ENCODE assay signal across 13 cellular contexts in the genomic region with DNA sequence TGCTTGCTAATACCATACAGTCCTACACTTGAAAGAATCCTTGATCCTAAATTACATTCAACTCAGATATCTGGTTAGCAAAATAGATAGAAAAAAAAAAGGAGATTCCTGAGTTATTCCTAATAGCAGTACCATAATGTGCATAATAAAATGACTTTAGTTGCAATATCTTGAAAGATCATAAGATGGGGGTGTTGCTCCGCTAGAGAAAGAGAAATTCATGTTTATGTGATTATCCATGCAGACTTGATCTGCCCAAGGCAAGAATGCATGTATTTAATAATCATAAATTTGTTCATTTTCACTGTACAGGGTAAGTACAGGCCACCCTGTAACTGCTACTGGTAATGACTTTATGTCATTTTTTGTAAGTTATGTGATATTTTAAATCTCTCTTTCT.
A peak's percentile ranks its signal among the peaks of the same experiment; 100 is the strongest.
DNase-seq lines count a peak whose midpoint lies in the region; ATAC-seq, FAIRE-seq and TF ChIP-seq lines count a peak whose summit lies in the region.
"Had no signal": no experiment of that assay in that cellular context is flagged by ENCODE, and none has a peak within 500 bp of the region (broad histone marks: within the 10 kb centered on the region; RNA-seq: fewer than 3 reads in every experiment).

No MANE protein-coding gene starts in this region.

- 64 to 86% methylated on average over 1 of the region's 1 CpG for WGBS in transverse colon (ENCODE audit: low coverage in 1 of 2), 2 donors

- H3K36me3 ChIP-seq in HCT116 (ENCODE audit: control insufficient read depth in 1 of 2, insufficient read depth in 2 of 2, low read length in 2 of 2) (no peaks in the 10 kb centered on the region; a peak in 1 of 4 replicates), transverse colon (peaks cover 0 to 61% (median 23%) of the 10 kb centered on the region in 4 donors), Caco-2 (ENCODE audit: control insufficient read depth, insufficient read depth, low read length) (no peaks in the 10 kb centered on the region)
- H3K36me3 ChIP-seq: ovary had no signal

- no peak overlapping the region for H3K4me3 ChIP-seq in HCT116 (replicated peaks in 1 of 2; ENCODE audit: low read depth in 1 of 2, low read length in 2 of 2)
- H3K4me3 ChIP-seq in fibroblast of the aortic adventitia (ENCODE audit: low read depth, low read length), result no peak overlapping the region
- no peak overlapping the region for H3K4me3 ChIP-seq in transverse colon
- no peak overlapping the region for H3K4me3 ChIP-seq in Caco-2 (ENCODE audit: low read depth, low read length)
- H3K4me3 ChIP-seq: ovary had no signal

- in situ Hi-C loops in transverse colon (cut with MboI; ENCODE audit: low pct_ligation_motif_present in 1 of 4, low pct_unique_long_range_greater_than_20kb in 1 of 4, low sequenced_read_pairs in 3 of 4), result no loop called here

- no peaks in the 10 kb centered on the region for H3K9me2 ChIP-seq in HCT116 (ENCODE audit: insufficient read depth)

- H3K4me1 ChIP-seq in HCT116 (ENCODE audit: control insufficient read depth in 1 of 2, insufficient read depth in 2 of 2, low read length in 2 of 2) (no peaks in the 10 kb centered on the region), transverse colon (peaks cover 0 to 6% (median 0%) of the 10 kb centered on the region in 4 donors), Caco-2 (no peaks in the 10 kb centered on the region)

- H3K36me3 Mint-ChIP-seq in Caco-2 (ENCODE audit: insufficient read depth, unreplicated experiment), result no peaks in the 10 kb centered on the region

- H3K27me3 ChIP-seq in HCT116 (ENCODE audit: insufficient read depth, low read length), result no peaks in the 10 kb centered on the region
- no peaks in the 10 kb centered on the region for H3K27me3 ChIP-seq in transverse colon
- H3K27me3 ChIP-seq in Caco-2 (replicated peaks; ENCODE audit: control insufficient read depth, insufficient read depth, low read length), result no peaks in the 10 kb centered on the region
- H3K27me3 ChIP-seq: ovary had no signal

- intact Hi-C loops in HCT116 (cut with micrococcal nuclease), result loop anchor here (1.0 kb wide), 2 partner anchors 416 to 624 kb away; no protein-coding TSS in a partner anchor
- intact Hi-C loops in transverse colon (cut with DNase I; ENCODE audit: low total_unique reads), result no loop called here
- intact Hi-C loops in Caco-2 (cut with micrococcal nuclease; ENCODE audit: unreplicated experiment), result no loop called here

- no peak overlapping the region for H3K4me3 Mint-ChIP-seq in Caco-2 (ENCODE audit: unreplicated experiment)
- H3K4me3 Mint-ChIP-seq: activated naive CD8-positive, alpha-beta T cell; WTC11 had no signal

- 0 out of 2 replicates have a peak, but pooled peaks have one; percentile 36 for ATAC-seq in HCT116
- ATAC-seq: WTC11 had no signal

- FAIRE-seq in frontal cortex (lab: Jason Lieb, UNC), result no peak

- H3K27ac Mint-ChIP-seq in Caco-2 (ENCODE audit: unreplicated experiment), result no peak overlapping the region
- H3K27ac Mint-ChIP-seq: activated naive CD8-positive, alpha-beta T cell; WTC11 had no signal

- peak; percentile 57 for DNase-seq in AG08395 (ENCODE audit: low spot score)
- no peak for DNase-seq in HCT116 (ENCODE audit: low read depth, low spot score)
- DNase-seq in RPMI7951 (ENCODE audit: low read depth), result peak; percentile 30
- peak; percentile 45 for DNase-seq in fibroblast of the aortic adventitia (ENCODE audit: low read depth)
- DNase-seq in frontal cortex (ENCODE audit: low spot score in 2 of 2), result no peak
- no peak for DNase-seq in transverse colon
- no peak for DNase-seq in Caco-2
- no peak for DNase-seq in HEK293T (ENCODE audit: extremely low spot score)
- DNase-seq: GDM1, hypothalamus, ovary had no signal

- RAD21 ChIA-PET in HCT116 (lab: Charles Lee; ENCODE audit: low non-redundant PET in 1 of 2, low total read pairs in 2 of 2, uncharacterized antibody in 2 of 2, unreplicated experiment in 2 of 2), result no interaction called here

- H3K27me3 Mint-ChIP-seq in Caco-2 (ENCODE audit: insufficient read depth, unreplicated experiment), result no peaks in the 10 kb centered on the region
- H3K27me3 Mint-ChIP-seq: activated naive CD8-positive, alpha-beta T cell had no signal

- no peaks in the 10 kb centered on the region for H3K9me3 Mint-ChIP-seq in Caco-2 (ENCODE audit: unreplicated experiment)
- H3K9me3 Mint-ChIP-seq: WTC11 had no signal

- H3K27ac ChIP-seq in HCT116 (ENCODE audit: low read depth, low read length) (no peak overlapping the region), transverse colon (no peak overlapping the region)
- H3K27ac ChIP-seq: ovary had no signal

- no peaks in the 10 kb centered on the region for H3K79me2 ChIP-seq in HCT116 (ENCODE audit: insufficient read depth, low read length)

- no peak for TF ChIP-seq EP300 in transverse colon (IDR thresholded peaks at IDR 0.05; ENCODE audit: low read depth)

- POLR2A ChIA-PET in HCT116 (lab: Charles Lee) (no interaction called here), Caco-2 (lab: Charles Lee) (no interaction called here), HEK293T (lab: Yijun Ruan, JAX) (no interaction called here)

- H4K20me1 ChIP-seq in HCT116 (ENCODE audit: insufficient read depth), result no peaks in the 10 kb centered on the region

- no peak overlapping the region for H3K9ac ChIP-seq in HCT116 (ENCODE audit: low read length)

- no peaks in the 10 kb centered on the region for H3K9me3 ChIP-seq in HCT116 (ENCODE audit: control insufficient read depth in 1 of 2, insufficient read depth in 1 of 2, low read depth in 1 of 2, low read length in 2 of 2)
- no peaks in the 10 kb centered on the region for H3K9me3 ChIP-seq in transverse colon
- H3K9me3 ChIP-seq in Caco-2, result no peaks in the 10 kb centered on the region
- H3K9me3 ChIP-seq: ovary had no signal

- H2AFZ ChIP-seq in HCT116 (ENCODE audit: low read depth, low read length, poor library complexity, severe bottlenecking), result no peak overlapping the region

- TF ChIP-seq CTCF in HCT116 (IDR thresholded peaks at IDR 0.05 in 2 of 3, conservative IDR thresholded peaks at IDR 0.05 in 1 of 3; ENCODE audit: borderline replicate concordance in 1 of 3, insufficient read depth in 1 of 3, low read depth in 2 of 3, low read length in 2 of 3), result peak; percentile 14 to 47 (median 30); a peak in 4 of 6 replicates
- peak; percentile 35 for TF ChIP-seq CTCF in fibroblast of the aortic adventitia (IDR thresholded peaks at IDR 0.05; ENCODE audit: insufficient read depth, low read length)
- TF ChIP-seq CTCF in transverse colon (IDR thresholded peaks at IDR 0.05), result no peak
- no peak for TF ChIP-seq CTCF in Caco-2 (IDR thresholded peaks at IDR 0.05; ENCODE audit: insufficient read depth in 1 of 2, low read depth in 1 of 2, low read length in 1 of 2, severe bottlenecking in 1 of 2, unreplicated experiment in 1 of 2)

- CTCF ChIA-PET in HCT116 (lab: Charles Lee) (interaction anchor here (1.1 kb wide), 1 partner anchor 416 kb away, joined by 3 read pairs; no protein-coding TSS in a partner anchor), Caco-2 (lab: Charles Lee) (no interaction called here), HEK293T (lab: Yijun Ruan, JAX) (interaction anchor here (0.6 kb wide), 1 partner anchor 520 kb away, joined by 4 read pairs; no protein-coding TSS in a partner anchor)

- H3K4me2 ChIP-seq in HCT116 (ENCODE audit: low read length), result no peak overlapping the region

- BruUV-seq in HCT116 (replicated peaks; lab: Mats Ljungman, UMichigan) (no TSS peak), Caco-2 (replicated peaks; lab: Mats Ljungman, UMichigan) (no TSS peak)

- TF ChIP-seq POLR2A in HCT116 (IDR thresholded peaks at IDR 0.05; ENCODE audit: borderline replicate concordance, extremely low read depth, insufficient read depth, insufficient read length) (no peak), transverse colon (IDR thresholded peaks at IDR 0.05) (no peak)

- H3K4me1 Mint-ChIP-seq in Caco-2 (ENCODE audit: low read depth, unreplicated experiment), result no peaks in the 10 kb centered on the region
- H3K4me1 Mint-ChIP-seq: WTC11 had no signal

- peak; percentile 55 for TF ChIP-seq RAD21 in HCT116 (IDR thresholded peaks at IDR 0.05; ENCODE audit: low read depth)

TF ChIP-seq in HCT116, 20 proteins besides CTCF, POLR2A, EP300 and RAD21 (continues in another document):
- no peak for TF ChIP-seq ZNF274 (IDR thresholded peaks at IDR 0.05; ENCODE audit: low read depth, low read length)
- no peak for TF ChIP-seq FOSL1 (IDR thresholded peaks at IDR 0.05; ENCODE audit: low read depth)
- no peak for TF ChIP-seq ELF1 (IDR thresholded peaks at IDR 0.05; ENCODE audit: borderline replicate concordance, low read depth)

TF ChIP-seq in HEK293T, 16 proteins besides CTCF, POLR2A, EP300 and RAD21:
- TF ChIP-seq SUZ12 (IDR thresholded peaks at IDR 0.05), result no peak
- no peak for TF ChIP-seq FOXK2 (IDR thresholded peaks at IDR 0.05)
- TF ChIP-seq NFRKB (IDR thresholded peaks at IDR 0.05), result no peak
- TF ChIP-seq ZNF384 (IDR thresholded peaks at IDR 0.05), result no peak
- no peak for TF ChIP-seq TARDBP (IDR thresholded peaks at IDR 0.05)
- no peak for TF ChIP-seq ELF4 (IDR thresholded peaks at IDR 0.05)
- no peak for TF ChIP-seq LEF1 (IDR thresholded peaks at IDR 0.05; ENCODE audit: borderline replicate concordance)

Comparison
In these comparisons a context has a peak if more than half of its experiments do, and no peak if none do; other contexts are left out.
1. DNase-seq: peak in AG08395 (single experiment), RPMI7951 (single experiment) and fibroblast of the aortic adventitia (single experiment); none in HCT116 (single experiment), frontal cortex (0 of 2), transverse colon (single experiment), Caco-2 (0 of 2) and HEK293T (single experiment).
2. CTCF ChIP-seq: peak in HCT116 (3 of 3) and fibroblast of the aortic adventitia (single experiment); none in transverse colon (0 of 5) and Caco-2 (0 of 2).